20 cellular contexts compared by ENCODE assay signal in genomic region chr12:92277795-92278194, GRCh38.
"Had no signal": no experiment of that assay in that cellular context is flagged by ENCODE, and none has a peak within 500 bp of the region (broad histone marks: within the 10 kb centered on the region; RNA-seq: fewer than 3 reads in every experiment).

No MANE protein-coding gene starts in this region.

- H3K4me1 ChIP-seq: colonic mucosa, left lung, SJSA1 had no signal

- H3K27me3 Mint-ChIP-seq: activated CD8-positive, alpha-beta T cell treated with anti-CD3 and anti-CD28 coated beads for 36 hours; central memory CD8-positive, alpha-beta T cell; stimulated activated naive B cell treated with anti-CD40 and anti-IgM and Interleukin-4, amounts not matched to agents 10 μg/mL and 1 μg/mL and 100 μg/mL, for 72 hours had no signal

- H3K9me3 ChIP-seq: colonic mucosa, left lung, SJSA1, transverse colon had no signal

- DNase-seq: activated CD8-positive, alpha-beta T cell treated with anti-CD3 and anti-CD28 coated beads for 36 hours; activated gamma-delta T cell treated with Interleukin-2 at 50 U/mL for 16 hours; activated T-cell treated with anti-CD3 and anti-CD28 coated beads, Interleukin-2, amount 50 U/mL, for 48 hours; anterior cingulate cortex; colonic mucosa; foreskin melanocyte; left lung; mammary epithelial cell; midbrain; occipital lobe; small intestine; stimulated activated CD4-positive, alpha-beta T cell treated with anti-CD3 and anti-CD28 coated beads, Interleukin-4, amount 100 ng/mL, for 4 hours; stimulated activated naive B cell treated with anti-CD40 and anti-IgM and Interleukin-4, amounts not matched to agents 10 μg/mL and 1 μg/mL and 100 μg/mL, for 72 hours; substantia nigra; transverse colon had no signal

- H3K36me3 ChIP-seq: colonic mucosa, left lung, SJSA1, transverse colon had no signal

- H3K4me3 ChIP-seq: colonic mucosa, left lung, SJSA1, transverse colon had no signal

- H3K27ac Mint-ChIP-seq: activated CD8-positive, alpha-beta T cell treated with anti-CD3 and anti-CD28 coated beads for 36 hours; brain; stimulated activated naive B cell treated with anti-CD40 and anti-IgM and Interleukin-4, amounts not matched to agents 10 μg/mL and 1 μg/mL and 100 μg/mL, for 72 hours had no signal

- H3K9me3 Mint-ChIP-seq: activated CD8-positive, alpha-beta T cell treated with anti-CD3 and anti-CD28 coated beads for 36 hours; brain; central memory CD8-positive, alpha-beta T cell had no signal

- H3K4me3 Mint-ChIP-seq: activated CD8-positive, alpha-beta T cell treated with anti-CD3 and anti-CD28 coated beads for 36 hours; brain; central memory CD8-positive, alpha-beta T cell; stimulated activated naive B cell treated with anti-CD40 and anti-IgM and Interleukin-4, amounts not matched to agents 10 μg/mL and 1 μg/mL and 100 μg/mL, for 72 hours; T-helper 1 cell treated with Interleukin-12 subunit alpha and Interleukin-12 subunit beta and Interleukin-4 antibody, amounts not matched to agents 30 μg/mL and 1 μg/mL, for 36 hours had no signal

- H3K36me3 Mint-ChIP-seq: brain had no signal

- ATAC-seq: activated CD4-positive, CD25-positive, alpha-beta regulatory T cell treated with anti-CD3 and anti-CD28 coated beads, Interleukin-2, amount 50 U/mL, for 24 hours; activated CD8-positive, alpha-beta T cell treated with anti-CD3 and anti-CD28 coated beads for 36 hours; left lung; stimulated activated naive B cell treated with anti-CD40 and anti-IgM and Interleukin-4, amounts not matched to agents 10 μg/mL and 1 μg/mL and 100 μg/mL, for 72 hours had no signal

- H3K4me1 Mint-ChIP-seq: brain; central memory CD8-positive, alpha-beta T cell had no signal

- H3K27me3 ChIP-seq: colonic mucosa, left lung, SJSA1, transverse colon had no signal

- H3K27ac ChIP-seq: colonic mucosa, left lung, SJSA1 had no signal
